17 cellular contexts compared by ENCODE assay signal in the genomic region with DNA sequence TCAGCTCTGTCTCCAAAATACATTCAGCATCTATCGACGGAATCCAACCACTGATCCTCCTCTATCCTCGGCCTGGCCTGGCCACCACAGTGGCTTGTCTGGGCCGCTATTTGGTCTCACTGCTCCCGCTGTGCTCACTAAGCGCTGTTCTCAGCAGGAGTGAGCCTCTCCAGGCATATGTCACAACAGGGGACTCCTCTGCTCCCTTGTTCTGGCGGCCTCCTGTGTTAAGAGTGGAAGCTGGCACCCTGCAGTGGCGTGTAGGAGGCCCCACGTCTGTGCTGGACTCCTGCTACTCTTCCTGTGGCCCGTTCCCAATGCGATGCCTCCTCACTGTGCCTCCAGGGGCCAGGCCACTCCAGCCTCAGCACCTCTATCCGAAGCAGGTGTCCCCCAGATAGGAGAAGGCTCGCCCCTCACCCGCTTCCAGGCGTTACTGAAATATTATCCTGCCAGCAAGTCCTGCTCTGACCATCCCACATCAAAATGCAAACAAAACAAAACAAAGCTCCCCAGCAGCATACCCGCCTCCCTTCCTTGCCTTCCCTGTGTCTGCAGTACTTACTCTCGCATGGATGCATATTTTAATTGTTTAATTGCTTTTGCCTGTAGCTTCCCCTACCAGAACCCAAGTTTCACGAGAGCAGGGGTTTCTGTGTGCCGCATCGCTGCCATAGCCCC.
DNase-seq lines count a peak whose midpoint lies in the region; ATAC-seq and TF ChIP-seq lines count a peak whose summit lies in the region.
"Had no signal": no experiment of that assay in that cellular context is flagged by ENCODE, and none has a peak within 500 bp of the region (broad histone marks: within the 10 kb centered on the region; RNA-seq: fewer than 3 reads in every experiment).

No MANE protein-coding gene starts in this region.

- no peak overlapping the region for H3K4me3 ChIP-seq in choroid plexus epithelial cell (ENCODE audit: low read depth, low read length)
- H3K4me3 ChIP-seq: breast epithelium, heart right ventricle, left lung, skin epidermis, suprapubic skin had no signal

- no peak for TF ChIP-seq CTCF in choroid plexus epithelial cell (conservative IDR thresholded peaks at IDR 0.05; ENCODE audit: low read depth, low read length)

- no peak for ATAC-seq in HG03571 (IDR thresholded peaks at IDR 0.05; ENCODE audit: unreplicated experiment)
- ATAC-seq in HG03442 (IDR thresholded peaks at IDR 0.05; ENCODE audit: unreplicated experiment), result no peak
- ATAC-seq: activated T-cell treated with anti-CD3 and anti-CD28 coated beads, Interleukin-2, amount 50 U/mL, for 72 hours; left lung had no signal

- DNase-seq in NCI-H748 (lab: John Stamatoyannopoulos, UW; ENCODE audit: unreplicated experiment) (peak; percentile 24), NCI-H748 treated with DMSO at 0.1 percent for 48 hours (lab: John Stamatoyannopoulos, UW) (no peak), NCI-H2171 (lab: John Stamatoyannopoulos, UW) (peak; percentile 53), choroid plexus epithelial cell (ENCODE audit: low read depth) (peak; percentile 39), smooth muscle cell of the brain vasculature (ENCODE audit: low read depth, low spot score) (peak; percentile 31), amniotic stem cell (lab: John Stamatoyannopoulos, UW) (no peak)
- DNase-seq: 8988T; activated T-cell treated with anti-CD3 and anti-CD28 coated beads, Interleukin-2, amount 50 U/mL, for 72 hours; heart right ventricle; KG1; left lung; NCI-H187 treated with DMSO at 0.1 percent for 48 hours had no signal

Comparison
In these comparisons a context has a peak if more than half of its experiments do, and no peak if none do; other contexts are left out.
1. DNase-seq: peak in NCI-H748 (single experiment), NCI-H2171 (single experiment), choroid plexus epithelial cell (single experiment) and smooth muscle cell of the brain vasculature (single experiment); none in NCI-H748 treated with DMSO at 0.1 percent for 48 hours (single experiment) and amniotic stem cell (single experiment).